ENCODE assay signal across 12 cellular contexts in the genomic region with DNA sequence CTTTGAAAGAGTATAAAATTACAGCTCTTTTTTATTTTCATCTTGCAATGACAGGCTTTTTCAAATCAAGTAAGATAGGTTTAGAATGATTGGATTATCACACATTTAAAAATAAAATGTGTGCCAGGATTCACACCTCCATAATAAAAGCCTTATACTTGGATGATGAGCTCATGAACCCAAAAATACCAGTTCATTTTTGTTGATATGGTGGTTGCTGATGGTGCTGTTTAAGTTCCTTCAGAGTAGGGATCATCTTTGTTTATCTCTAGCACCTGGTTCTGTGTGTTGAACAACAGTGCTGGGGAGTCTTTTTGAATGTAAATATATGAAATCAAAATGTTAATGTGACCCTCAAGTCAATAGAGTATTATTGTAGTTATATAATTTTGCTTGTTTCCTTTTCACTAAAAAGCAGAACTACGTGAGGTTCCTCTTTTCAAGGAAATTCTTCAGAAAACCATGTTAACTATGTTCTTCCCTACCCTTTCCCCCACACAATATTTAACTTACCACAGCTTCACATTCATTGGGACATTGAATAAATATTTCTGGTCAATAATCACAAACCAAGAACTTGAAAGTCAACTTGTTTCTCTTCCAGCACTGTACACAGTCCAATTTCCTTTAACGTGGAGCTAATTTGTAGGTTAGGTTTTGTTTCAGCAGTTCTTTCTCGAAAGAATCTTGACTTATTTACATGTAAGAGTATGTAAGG.
A peak's percentile ranks its signal among the peaks of the same experiment; 100 is the strongest.
DNase-seq lines count a peak whose midpoint lies in the region; TF ChIP-seq lines count a peak whose summit lies in the region.
"Had no signal": no experiment of that assay in that cellular context is flagged by ENCODE, and none has a peak within 500 bp of the region (broad histone marks: within the 10 kb centered on the region; RNA-seq: fewer than 3 reads in every experiment).

No MANE protein-coding gene starts in this region.

- H4K20me1 ChIP-seq in fibroblast of lung (ENCODE audit: control insufficient read depth, extremely low read depth, insufficient read depth, low read length), result no peaks in the 10 kb centered on the region

- peaks cover 3% of the 10 kb centered on the region for H3K4me1 ChIP-seq in fibroblast of lung (ENCODE audit: control insufficient read depth, extremely low read depth, insufficient read depth, low read length)
- H3K4me1 ChIP-seq in CD4-positive, alpha-beta memory T cell (ENCODE audit: insufficient read depth, low read length), result no peaks in the 10 kb centered on the region
- H3K4me1 ChIP-seq: Caco-2 had no signal

- no peak overlapping the region for H3K9ac ChIP-seq in fibroblast of lung (ENCODE audit: insufficient read depth, low read length)

- intact Hi-C loops in CD4-positive, alpha-beta memory T cell (cut with micrococcal nuclease), result no loop called here

- H3K27ac ChIP-seq in fibroblast of lung (ENCODE audit: insufficient read depth, low read length), result no peak overlapping the region
- H3K27ac ChIP-seq in CD4-positive, alpha-beta memory T cell (ENCODE audit: low read depth, low read length), result no peak overlapping the region
- H3K27ac ChIP-seq: WERI-Rb-1 had no signal

- TF ChIP-seq CTCF in GM06990 (IDR thresholded peaks at IDR 0.05; ENCODE audit: insufficient read depth, low read length, poor library complexity, severe bottlenecking) (no peak), fibroblast of lung (conservative IDR thresholded peaks at IDR 0.05 in 1 of 2, IDR thresholded peaks at IDR 0.05 in 1 of 2; ENCODE audit: low read depth in 1 of 2, low read length in 2 of 2) (no peak), osteocyte (IDR thresholded peaks at IDR 0.05) (no peak)

- no peaks in the 10 kb centered on the region for H3K79me2 ChIP-seq in fibroblast of lung (ENCODE audit: control insufficient read depth, insufficient read depth, low read length)

- peaks cover 34% of the 10 kb centered on the region for H3K4me1 Mint-ChIP-seq in osteocyte (ENCODE audit: unreplicated experiment)
- no peaks in the 10 kb centered on the region for H3K4me1 Mint-ChIP-seq in CD4-positive, alpha-beta memory T cell

- no peak overlapping the region for H3K4me3 Mint-ChIP-seq in osteocyte (ENCODE audit: unreplicated experiment)
- no peak overlapping the region for H3K4me3 Mint-ChIP-seq in CD4-positive, alpha-beta memory T cell
- H3K4me3 Mint-ChIP-seq: type B pancreatic cell had no signal

- H2AFZ ChIP-seq in fibroblast of lung (ENCODE audit: low read length), result peak overlapping the region; percentile 26

- H3K9me3 Mint-ChIP-seq in osteocyte (ENCODE audit: unreplicated experiment), result peaks cover 5% of the 10 kb centered on the region
- no peaks in the 10 kb centered on the region for H3K9me3 Mint-ChIP-seq in CD4-positive, alpha-beta memory T cell
- H3K9me3 Mint-ChIP-seq: type B pancreatic cell had no signal

- POLR2A ChIA-PET in CD4-positive, alpha-beta memory T cell (lab: Charles Lee; ENCODE audit: partially characterized antibody), result interaction anchor here (0.6 kb wide), 1 partner anchor 161 kb away, joined by 3 read pairs; no protein-coding TSS in a partner anchor

- no peaks in the 10 kb centered on the region for H3K9me3 ChIP-seq in fibroblast of lung (ENCODE audit: control insufficient read depth, insufficient read depth, low read depth, low read length)
- H3K9me3 ChIP-seq in CD4-positive, alpha-beta memory T cell (ENCODE audit: control insufficient read depth in 1 of 2, low read length in 2 of 2), result no peaks in the 10 kb centered on the region
- H3K9me3 ChIP-seq: Caco-2 had no signal

- H3K36me3 Mint-ChIP-seq in osteocyte (ENCODE audit: unreplicated experiment), result no peaks in the 10 kb centered on the region
- no peaks in the 10 kb centered on the region for H3K36me3 Mint-ChIP-seq in CD4-positive, alpha-beta memory T cell
- H3K36me3 Mint-ChIP-seq: type B pancreatic cell had no signal

- peak overlapping the region; percentile 18 for H3K27ac Mint-ChIP-seq in osteocyte (ENCODE audit: unreplicated experiment)
- no peak overlapping the region for H3K27ac Mint-ChIP-seq in CD4-positive, alpha-beta memory T cell
- H3K27ac Mint-ChIP-seq: type B pancreatic cell had no signal

- no peaks in the 10 kb centered on the region for H3K27me3 ChIP-seq in GM06990 (replicated peaks; ENCODE audit: control insufficient read depth, insufficient read depth, low read length)
- H3K27me3 ChIP-seq in fibroblast of lung (ENCODE audit: control insufficient read depth, insufficient read depth, low read length), result no peaks in the 10 kb centered on the region
- no peaks in the 10 kb centered on the region for H3K27me3 ChIP-seq in CD4-positive, alpha-beta memory T cell (ENCODE audit: insufficient read depth, low read length)

- H3K4me2 ChIP-seq in fibroblast of lung (ENCODE audit: extremely low read depth, insufficient read depth, low read length), result peak overlapping the region; percentile 20

- H3K4me3 ChIP-seq in GM06990 (replicated peaks; ENCODE audit: low read depth, low read length) (no peak overlapping the region), fibroblast of lung (replicated peaks in 1 of 4; ENCODE audit: control extremely low read depth in 1 of 4, insufficient read depth in 1 of 4, low read depth in 3 of 4, low read length in 4 of 4) (no peak overlapping the region)
- H3K4me3 ChIP-seq in CD4-positive, alpha-beta memory T cell (ENCODE audit: low read length in 2 of 2), result no peak overlapping the region

- H3K27me3 Mint-ChIP-seq in osteocyte (ENCODE audit: unreplicated experiment), result no peaks in the 10 kb centered on the region
- H3K27me3 Mint-ChIP-seq in CD4-positive, alpha-beta memory T cell, result no peaks in the 10 kb centered on the region
- H3K27me3 Mint-ChIP-seq: type B pancreatic cell had no signal

- peak; percentile 4 for DNase-seq in GM06990 (ENCODE audit: extremely low read depth, insufficient read length)
- peak; percentile 84 for DNase-seq in MV-4-11 (lab: John Stamatoyannopoulos, UW)
- DNase-seq in fibroblast of lung (ENCODE audit: low read depth in 2 of 2), result peak; percentile 14 to 27
- DNase-seq in osteocyte (ENCODE audit: extremely low spot score, unreplicated experiment), result no peak
- DNase-seq in D341Med (ENCODE audit: low spot score), result no peak
- no peak for DNase-seq in CD4-positive, alpha-beta memory T cell
- DNase-seq in HuH-7.5 (ENCODE audit: low spot score), result no peak
- DNase-seq in GM19240 (ENCODE audit: insufficient read length, low spot score), result no peak
- DNase-seq: Caco-2, cerebellar nuclear complex, WERI-Rb-1 had no signal

- H3K36me3 ChIP-seq in GM06990 (ENCODE audit: control insufficient read depth, insufficient read depth, low read length) (no peaks in the 10 kb centered on the region), fibroblast of lung (ENCODE audit: control insufficient read depth, insufficient read depth, low read length) (no peaks in the 10 kb centered on the region)
- no peaks in the 10 kb centered on the region for H3K36me3 ChIP-seq in CD4-positive, alpha-beta memory T cell (ENCODE audit: insufficient read depth, low read length)
- H3K36me3 ChIP-seq: WERI-Rb-1 had no signal

- CTCF ChIA-PET in CD4-positive, alpha-beta memory T cell (lab: Charles Lee; ENCODE audit: partially characterized antibody), result no interaction called here

Comparison
In these comparisons a context has a peak if more than half of its experiments do, and no peak if none do; other contexts are left out.
1. DNase-seq: peak in GM06990 (single experiment), MV-4-11 (single experiment) and fibroblast of lung (2 of 2); none in osteocyte (single experiment), D341Med (single experiment), CD4-positive, alpha-beta memory T cell (0 of 5), HuH-7.5 (single experiment) and GM19240 (single experiment).